Comparison of ENCODE assay signal across 39 cellular contexts in the genomic region with DNA sequence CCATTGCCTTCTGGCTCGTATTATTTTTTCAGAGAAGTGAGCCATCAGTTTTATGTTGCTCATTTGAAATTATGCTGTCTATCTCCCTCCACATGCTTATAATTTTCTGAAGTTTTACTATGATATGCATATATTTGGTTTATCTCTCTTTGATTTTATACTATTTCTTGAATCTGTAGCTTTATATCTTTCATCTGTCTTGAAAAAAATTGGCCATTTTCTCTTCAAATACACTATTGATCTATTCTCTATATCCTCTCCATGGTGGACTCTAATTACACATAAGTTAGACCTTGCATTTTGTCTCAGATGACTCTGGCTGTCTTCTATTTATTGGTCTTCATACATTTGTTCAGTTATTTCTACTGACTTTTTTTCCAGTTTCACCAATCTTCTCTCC. TPM values are rescaled to one million over a fixed set of nuclear protein-coding genes. Genes with fewer than 3 reads are reported as not detected.
"Had no signal": no experiment of that assay in that cellular context is flagged by ENCODE, and none has a peak within 500 bp of the region (broad histone marks: within the 10 kb centered on the region; RNA-seq: fewer than 3 reads in every experiment).

No MANE protein-coding gene starts in this region.

- H3K9me3 ChIP-seq: adrenal gland, ascending aorta, body of pancreas, breast epithelium had no signal

- H3K27ac Mint-ChIP-seq: activated naive CD4-positive, alpha-beta T cell treated with anti-CD3 and anti-CD28 coated beads for 36 hours; activated naive CD4-positive, alpha-beta T cell treated with anti-CD3 and anti-CD28 coated beads, Interleukin-2, amount 10 ng/mL, durations not matched to agents 7 days and 5 days; activated naive CD4-positive, alpha-beta T cell treated with anti-CD3 and anti-CD28 coated beads, Interleukin-2, amount 50 U/mL, for 24 hours; activated naive CD4-positive, alpha-beta T cell treated with anti-CD3 and anti-CD28 coated beads, Interleukin-2, amount 50 U/mL, for 72 hours; activated naive CD8-positive, alpha-beta T cell; activated naive CD8-positive, alpha-beta T cell treated with anti-CD3 and anti-CD28 coated beads for 36 hours; activated naive CD8-positive, alpha-beta T cell treated with anti-CD3 and anti-CD28 coated beads, Interleukin-2, amount 10 ng/mL, durations not matched to agents 7 days and 5 days; activated naive CD8-positive, alpha-beta T cell treated with anti-CD3 and anti-CD28 coated beads, Interleukin-2, amount 50 U/mL, for 24 hours; activated T-cell treated with anti-CD3 and anti-CD28 coated beads, Interleukin-2, amount 50 U/mL, for 24 hours; activated T-helper 1 cell treated with anti-CD3 and anti-CD28 coated beads, Interleukin-12 subunit alpha, Interleukin-12 subunit beta, Interleukin-2, Interleukin-4 antibody, amounts not matched to agents 30 ng/mL and 10 ng/mL and 1 ng/mL, durations not matched to agents 14 hours and 24 hours and 36 hours; activated T-helper 17 cell treated with anti-CD3 and anti-CD28 coated beads, Interleukin-2, amount 50 U/mL, for 72 hours; activated T-helper 2 cell treated with anti-CD3 and anti-CD28 coated beads, Interferon-gamma antibody, Interleukin-2, Interleukin-4, amounts not matched to agents 10 μg/mL and 5 μg/mL and 100 μg/mL, durations not matched to agents 14 hours and 24 hours and 36 hours; brain had no signal

- H3K36me3 Mint-ChIP-seq: activated naive CD4-positive, alpha-beta T cell treated with anti-CD3 and anti-CD28 coated beads, Interleukin-2, amount 10 ng/mL, durations not matched to agents 7 days and 5 days; activated naive CD8-positive, alpha-beta T cell treated with anti-CD3 and anti-CD28 coated beads, Interleukin-2, amount 10 ng/mL, durations not matched to agents 7 days and 5 days had no signal

- H3K27me3 Mint-ChIP-seq: activated naive CD4-positive, alpha-beta T cell treated with anti-CD3 and anti-CD28 coated beads, Interleukin-2, amount 10 ng/mL, durations not matched to agents 7 days and 5 days had no signal

- H3K4me1 ChIP-seq: adrenal gland, ascending aorta, body of pancreas, breast epithelium had no signal

- H3K27me3 ChIP-seq: adrenal gland, ascending aorta, body of pancreas, brain microvascular endothelial cell, breast epithelium, cardiac muscle cell had no signal

- H3K9me3 Mint-ChIP-seq: activated naive CD4-positive, alpha-beta T cell treated with anti-CD3 and anti-CD28 coated beads, Interleukin-2, amount 10 ng/mL, durations not matched to agents 7 days and 5 days; activated T-helper 2 cell treated with anti-CD3 and anti-CD28 coated beads, Interferon-gamma antibody, Interleukin-2, Interleukin-4, amounts not matched to agents 10 μg/mL and 5 μg/mL and 100 μg/mL, durations not matched to agents 14 hours and 24 hours and 36 hours had no signal

- H3K27ac ChIP-seq: adrenal gland, ascending aorta, body of pancreas, brain microvascular endothelial cell, breast epithelium, cardiac muscle cell had no signal

- H3K4me1 Mint-ChIP-seq: activated naive CD4-positive, alpha-beta T cell treated with anti-CD3 and anti-CD28 coated beads, Interleukin-2, amount 10 ng/mL, durations not matched to agents 7 days and 5 days; activated naive CD4-positive, alpha-beta T cell treated with anti-CD3 and anti-CD28 coated beads, Interleukin-2, amount 50 U/mL, for 24 hours; activated naive CD8-positive, alpha-beta T cell treated with anti-CD3 and anti-CD28 coated beads for 36 hours; activated naive CD8-positive, alpha-beta T cell treated with anti-CD3 and anti-CD28 coated beads, Interleukin-2, amount 10 ng/mL, durations not matched to agents 7 days and 5 days; activated naive CD8-positive, alpha-beta T cell treated with anti-CD3 and anti-CD28 coated beads, Interleukin-2, amount 50 U/mL, for 24 hours; activated T-helper 17 cell treated with anti-CD3 and anti-CD28 coated beads, Interleukin-2, amount 50 U/mL, for 72 hours; central memory CD8-positive, alpha-beta T cell had no signal

- H3K4me3 ChIP-seq: adrenal gland, ascending aorta, body of pancreas, breast epithelium, cardiac muscle cell had no signal

- DNase-seq: activated effector memory CD4-positive, alpha-beta T cell treated with anti-CD3 and anti-CD28 coated beads, Interleukin-2, amount 50 U/mL, for 16 hours; activated effector memory CD4-positive, alpha-beta T cell treated with Interleukin-2 at 50 U/mL for 16 hours; activated gamma-delta T cell; activated gamma-delta T cell treated with Interleukin-2 at 50 U/mL for 16 hours; activated naive CD4-positive, alpha-beta T cell; activated naive CD4-positive, alpha-beta T cell treated with anti-CD3 and anti-CD28 coated beads for 36 hours; activated naive CD4-positive, alpha-beta T cell treated with anti-CD3 and anti-CD28 coated beads, Interleukin-2, amount 10 ng/mL, durations not matched to agents 7 days and 5 days; activated naive CD4-positive, alpha-beta T cell treated with anti-CD3 and anti-CD28 coated beads, Interleukin-2, amount 50 U/mL, for 16 hours; activated naive CD4-positive, alpha-beta T cell treated with Interleukin-2 at 50 U/mL for 16 hours; activated naive CD8-positive, alpha-beta T cell treated with anti-CD3 and anti-CD28 coated beads for 36 hours; activated naive CD8-positive, alpha-beta T cell treated with anti-CD3 and anti-CD28 coated beads, Interleukin-2, amount 10 ng/mL, durations not matched to agents 7 days and 5 days; activated naive CD8-positive, alpha-beta T cell treated with anti-CD3 and anti-CD28 coated beads, Interleukin-2, amount 50 U/mL, for 24 hours; activated T-cell treated with anti-CD3 and anti-CD28 coated beads, Interleukin-2, amount 50 U/mL, for 1 hour; activated T-cell treated with anti-CD3 and anti-CD28 coated beads, Interleukin-2, amount 50 U/mL, for 24 hours; activated T-cell treated with anti-CD3 and anti-CD28 coated beads, Interleukin-2, amount 50 U/mL, for 4 hours; activated T-cell treated with anti-CD3 and anti-CD28 coated beads, Interleukin-2, amount 50 U/mL, for 48 hours; activated T-cell treated with anti-CD3 and anti-CD28 coated beads, Interleukin-2, amount 50 U/mL, for 72 hours; adrenal gland; amniotic stem cell; amygdala; anterior cingulate cortex; aorta; body of pancreas; brain microvascular endothelial cell; caudate nucleus; central memory CD4-positive, alpha-beta T cell; cerebellar nuclear complex had no signal

- H3K4me3 Mint-ChIP-seq: activated naive CD4-positive, alpha-beta T cell treated with anti-CD3 and anti-CD28 coated beads for 36 hours; activated naive CD4-positive, alpha-beta T cell treated with anti-CD3 and anti-CD28 coated beads, Interleukin-2, amount 10 ng/mL, durations not matched to agents 7 days and 5 days; activated naive CD4-positive, alpha-beta T cell treated with anti-CD3 and anti-CD28 coated beads, Interleukin-2, amount 50 U/mL, for 24 hours; activated naive CD8-positive, alpha-beta T cell; activated naive CD8-positive, alpha-beta T cell treated with anti-CD3 and anti-CD28 coated beads for 36 hours; activated naive CD8-positive, alpha-beta T cell treated with anti-CD3 and anti-CD28 coated beads, Interleukin-2, amount 10 ng/mL, durations not matched to agents 7 days and 5 days; activated naive CD8-positive, alpha-beta T cell treated with anti-CD3 and anti-CD28 coated beads, Interleukin-2, amount 50 U/mL, for 24 hours; activated T-cell treated with anti-CD3 and anti-CD28 coated beads, Interleukin-2, amount 50 U/mL, for 24 hours; activated T-cell treated with anti-CD3 and anti-CD28 coated beads, Interleukin-2, amount 50 U/mL, for 4 hours; activated T-cell treated with anti-CD3 and anti-CD28 coated beads, Interleukin-2, amount 50 U/mL, for 72 hours; activated T-helper 1 cell treated with anti-CD3 and anti-CD28 coated beads, Interleukin-12 subunit alpha, Interleukin-12 subunit beta, Interleukin-2, Interleukin-4 antibody, amounts not matched to agents 30 ng/mL and 10 ng/mL and 1 ng/mL, durations not matched to agents 14 hours and 24 hours and 36 hours; activated T-helper 17 cell treated with anti-CD3 and anti-CD28 coated beads, Interleukin-2, amount 50 U/mL, for 72 hours; brain; central memory CD8-positive, alpha-beta T cell had no signal

- H3K36me3 ChIP-seq: adrenal gland, ascending aorta, brain microvascular endothelial cell, breast epithelium, cardiac muscle cell had no signal

- ATAC-seq: activated naive CD4-positive, alpha-beta T cell treated with anti-CD3 and anti-CD28 coated beads, Interleukin-2, amount 50 U/mL, for 72 hours; activated naive CD8-positive, alpha-beta T cell treated with anti-CD3 and anti-CD28 coated beads, Interleukin-2, amount 50 U/mL, for 24 hours; activated T-cell treated with anti-CD3 and anti-CD28 coated beads, Interleukin-2, amount 50 U/mL, for 4 hours; activated T-cell treated with anti-CD3 and anti-CD28 coated beads, Interleukin-2, amount 50 U/mL, for 72 hours; activated T-helper 17 cell treated with anti-CD3 and anti-CD28 coated beads, Interleukin-2, amount 50 U/mL, for 72 hours; body of pancreas had no signal

RNA-seq across cellular contexts. Expression of a gene that starts 13.7 kb away (rescaled TPM):
- total RNA-seq: activated T-helper 1 cell treated with anti-CD3 and anti-CD28 coated beads, Interleukin-12 subunit alpha, Interleukin-12 subunit beta, Interleukin-2, Interleukin-4 antibody, amounts not matched to agents 30 ng/mL and 10 ng/mL and 1 ng/mL, durations not matched to agents 14 hours and 24 hours and 36 hours; ascending aorta; bronchial epithelial cell had no signal
- polyA plus RNA-seq: aorta had no signal
